Comparison of ENCODE assay signal across 23 cellular contexts in genomic region chr16:50004239-50004638, GRCh38.
"Had no signal": no experiment of that assay in that cellular context is flagged by ENCODE, and none has a peak within 500 bp of the region (broad histone marks: within the 10 kb centered on the region; RNA-seq: fewer than 3 reads in every experiment).

No MANE protein-coding gene starts in this region.

- H3K27ac ChIP-seq: colonic mucosa, coronary artery, dorsolateral prefrontal cortex, epithelial cell of prostate, esophagus muscularis mucosa, esophagus squamous epithelium, foreskin keratinocyte, gastrocnemius medialis, gastroesophageal sphincter, heart left ventricle, heart right ventricle had no signal

- H3K4me1 ChIP-seq: colonic mucosa, esophagus muscularis mucosa, esophagus squamous epithelium, foreskin keratinocyte, gastrocnemius medialis, gastroesophageal sphincter, heart left ventricle, heart right ventricle had no signal

- DNase-seq: colonic mucosa; cortex of kidney; dermis blood vessel endothelial cell; dorsolateral prefrontal cortex; effector CD4-positive, alpha-beta T cell; effector CD8-positive, alpha-beta T cell; effector memory CD4-positive, alpha-beta T cell; effector memory CD8-positive, alpha-beta T cell; endodermal cell; erythroblast; esophagus squamous epithelium; foreskin fibroblast; foreskin keratinocyte; foreskin melanocyte; gastrocnemius medialis; glutamatergic neuron; head of caudate nucleus; heart left ventricle; heart right ventricle had no signal

- H3K27me3 ChIP-seq: colonic mucosa, dorsolateral prefrontal cortex, esophagus muscularis mucosa, foreskin keratinocyte, gastrocnemius medialis, gastroesophageal sphincter, heart left ventricle had no signal

- H3K36me3 ChIP-seq: colonic mucosa, esophagus muscularis mucosa, esophagus squamous epithelium, gastrocnemius medialis, gastroesophageal sphincter, heart left ventricle, heart right ventricle had no signal

- H3K9me3 ChIP-seq: colonic mucosa, esophagus muscularis mucosa, gastrocnemius medialis had no signal

- H3K4me3 ChIP-seq: colonic mucosa, coronary artery, dorsolateral prefrontal cortex, esophagus muscularis mucosa, esophagus squamous epithelium, gastrocnemius medialis, gastroesophageal sphincter, heart left ventricle, heart right ventricle had no signal
